In genomic region chr15:36161781-36162212, GRCh38 we compare ENCODE assay signal across 17 cellular contexts.
DNase-seq lines count a peak whose midpoint lies in the region; ATAC-seq, FAIRE-seq and TF ChIP-seq lines count a peak whose summit lies in the region.
"Had no signal": no experiment of that assay in that cellular context is flagged by ENCODE, and none has a peak within 500 bp of the region (broad histone marks: within the 10 kb centered on the region; RNA-seq: fewer than 3 reads in every experiment).

No MANE protein-coding gene starts in this region.

- no peak overlapping the region for H3K4me3 ChIP-seq in epithelial cell of proximal tubule (ENCODE audit: low read depth, low read length)
- H3K4me3 ChIP-seq in upper lobe of right lung = no peak overlapping the region
- H3K4me3 ChIP-seq in small intestine (ENCODE audit: low read depth in 1 of 2, low read length in 2 of 2) = no peak overlapping the region
- H3K4me3 ChIP-seq: SK-N-MC, vagina had no signal

- no peaks in the 10 kb centered on the region for H3K4me1 ChIP-seq in upper lobe of right lung
- no peaks in the 10 kb centered on the region for H3K4me1 ChIP-seq in small intestine (ENCODE audit: control insufficient read depth in 2 of 2, insufficient read depth in 1 of 2, low read depth in 1 of 2, low read length in 1 of 2)

- H3K27me3 ChIP-seq in upper lobe of right lung = no peaks in the 10 kb centered on the region
- no peaks in the 10 kb centered on the region for H3K27me3 ChIP-seq in small intestine (ENCODE audit: control insufficient read depth in 2 of 2, insufficient read depth in 2 of 2, low read length in 2 of 2)
- H3K27me3 ChIP-seq: vagina had no signal

- H3K36me3 ChIP-seq in upper lobe of right lung = no peaks in the 10 kb centered on the region
- H3K36me3 ChIP-seq in small intestine (ENCODE audit: control insufficient read depth in 2 of 2, insufficient read depth in 2 of 2, low read length in 2 of 2) = no peaks in the 10 kb centered on the region
- H3K36me3 ChIP-seq: vagina had no signal

- no peaks in the 10 kb centered on the region for H3K9me3 ChIP-seq in upper lobe of right lung
- H3K9me3 ChIP-seq in small intestine (ENCODE audit: control insufficient read depth, low read depth) = no peaks in the 10 kb centered on the region
- H3K9me3 ChIP-seq: vagina had no signal

- ATAC-seq in Right ventricle myocardium inferior (peak; percentile 90), left lobe of liver (peak; percentile 75), upper lobe of right lung (peak; percentile 62), HG03571 (IDR thresholded peaks at IDR 0.05; ENCODE audit: unreplicated experiment) (no peak)
- ATAC-seq: activated naive CD4-positive, alpha-beta T cell treated with anti-CD3 and anti-CD28 coated beads, Interleukin-2, amount 50 U/mL, for 72 hours had no signal

- no peak for FAIRE-seq in small intestine (lab: Jason Lieb, UNC)
- FAIRE-seq: A204.1, endometrium had no signal

- WGBS in small intestine, 3 donors = 29 to 46% (median 43%) methylated on average over 1 of the region's 1 CpG

- no peak for TF ChIP-seq CTCF in epithelial cell of proximal tubule (conservative IDR thresholded peaks at IDR 0.05; ENCODE audit: low read depth, low read length)
- no peak for TF ChIP-seq CTCF in upper lobe of right lung (IDR thresholded peaks at IDR 0.05)

- DNase-seq in Right ventricle myocardium inferior (ENCODE audit: missing footprints) = no peak
- DNase-seq in cardiac septum (ENCODE audit: low spot score) = no peak
- DNase-seq in epithelial cell of proximal tubule (ENCODE audit: low read depth) = peak; percentile 57
- DNase-seq in left lobe of liver (ENCODE audit: low spot score) = no peak
- DNase-seq in upper lobe of right lung = no peak
- no peak for DNase-seq in small intestine
- no peak for DNase-seq in SW480 (ENCODE audit: low spot score)
- DNase-seq: activated CD4-positive, alpha-beta T cell treated with anti-CD3 and anti-CD28 coated beads, Interleukin-2, amount 10 ng/mL, durations not matched to agents 24 days and 14 days; GOT3; NCI-H510A treated with DMSO at 0.1 percent for 48 hours; retina had no signal

- intact Hi-C loops in Right ventricle myocardium inferior (cut with DNase I) = no loop called here
- intact Hi-C loops in cardiac septum (cut with DNase I) = no loop called here
- intact Hi-C loops in upper lobe of right lung (cut with DNase I) = no loop called here

- H3K27ac ChIP-seq in upper lobe of right lung (no peak overlapping the region), small intestine (ENCODE audit: low read depth in 1 of 2, low read length in 1 of 2) (no peak overlapping the region)
- H3K27ac ChIP-seq: SK-N-MC, vagina had no signal
